ENCODE assay signal across 10 cellular contexts in genomic region chr11:12066056-12066798, GRCh38. TPM values are rescaled to one million over a fixed set of nuclear protein-coding genes. Genes with fewer than 3 reads are reported as not detected.
DNase-seq lines count a peak whose midpoint lies in the region; ATAC-seq and TF ChIP-seq lines count a peak whose summit lies in the region.
"Had no signal": no experiment of that assay in that cellular context is flagged by ENCODE, and none has a peak within 500 bp of the region (broad histone marks: within the 10 kb centered on the region; RNA-seq: fewer than 3 reads in every experiment).

No MANE protein-coding gene starts in this region.

- H3K4me3 ChIP-seq in HEK293 (ENCODE audit: low read depth, low read length) (no peak overlapping the region), heart right ventricle (no peak overlapping the region), skin epidermis (no peak overlapping the region)

- no peaks in the 10 kb centered on the region for H3K9me3 ChIP-seq in HEK293 (ENCODE audit: control insufficient read depth, insufficient read depth, low read depth, low read length)
- peaks cover 0 to 8% (median 0%) of the 10 kb centered on the region in 11 donors for H3K9me3 ChIP-seq in heart right ventricle

- H3K36me3 ChIP-seq in HEK293 (ENCODE audit: control insufficient read depth in 2 of 2, insufficient read depth in 1 of 2, low read length in 2 of 2) (no peaks in the 10 kb centered on the region), heart right ventricle (no peaks in the 10 kb centered on the region)

- WGBS in heart right ventricle, 2 donors: 70 to 85% methylated on average over 7 of the region's 7 CpGs

- intact Hi-C loops in heart right ventricle (cut with DNase I): no loop called here

- H3K27me3 ChIP-seq in heart right ventricle: no peaks in the 10 kb centered on the region

- peak; percentile 73 for DNase-seq in T1000 (lab: John Stamatoyannopoulos, UW)
- DNase-seq in heart right ventricle: no peak
- no peak for DNase-seq in NCI-H2227 treated with DMSO at 0.1 percent for 48 hours (lab: John Stamatoyannopoulos, UW)
- DNase-seq in activated CD8-positive, alpha-beta memory T cell treated with anti-CD3 and anti-CD28 coated beads, Interleukin-2, amount 50 U/mL, for 4 hours: no peak
- no peak for DNase-seq in amygdala (lab: John Stamatoyannopoulos, UW)
- DNase-seq: stimulated activated CD8-positive, alpha-beta memory T cell treated with anti-CD3 and anti-CD28 coated beads, Interleukin-4, amount 100 ng/mL, for 48 hours had no signal

- POLR2A ChIA-PET in HEK293 (lab: Yijun Ruan, JAX): interaction anchor here (0.6 to 2.4 kb wide), 4 partner anchors 20 to 1257 kb away, joined by 3 to 5 read pairs (median 4); partner anchors contain the start of gene EIF4G2

- TF ChIP-seq CTCF in HEK293 (tag by site-specific recombination; IDR thresholded peaks at IDR 0.05) (no peak), heart right ventricle (IDR thresholded peaks at IDR 0.05) (no peak)

- H3K4me1 ChIP-seq in HEK293 (ENCODE audit: control insufficient read depth, insufficient read depth, low read length) (no peaks in the 10 kb centered on the region), heart right ventricle (peaks cover 0 to 16% (median 10%) of the 10 kb centered on the region in 9 donors)

- CTCF ChIA-PET in HEK293 (lab: Yijun Ruan, JAX): interaction anchor here (0.6 to 3.1 kb wide), 5 partner anchors 20 to 332 kb away, joined by 4 to 17 read pairs (median 5); no protein-coding TSS in a partner anchor

- H3K27ac ChIP-seq in HEK293 (ENCODE audit: extremely low read depth, low read depth, low read length) (peak overlapping the region; percentile 28; the same call in 1 of the 2 replicates), heart right ventricle (peak overlapping the region in 1 of 10 donors; percentile 35), skin epidermis (peak overlapping the region in 18 of 21 experiments; percentile 8 to 83 (median 66))

- ATAC-seq in heart right ventricle (peak in 5 of 8 donors; percentile 4 to 88 (median 49)), HG03025 (IDR thresholded peaks at IDR 0.05; ENCODE audit: low FRiP score, unreplicated experiment) (no peak)

TF ChIP-seq in HEK293, 187 proteins besides CTCF, POLR2A, EP300 and RAD21 (continues in another document):
- no peak for TF ChIP-seq ZNF148 (tag by site-specific recombination; IDR thresholded peaks at IDR 0.05; ENCODE audit: borderline replicate concordance)
- TF ChIP-seq YY2 (tag by site-specific recombination; IDR thresholded peaks at IDR 0.05): no peak
- TF ChIP-seq OVOL3 (tag by site-specific recombination; IDR thresholded peaks at IDR 0.05): no peak
- 0 out of 2 replicates have a peak, but pooled peaks have one; percentile 20 for TF ChIP-seq ZNF341 (tag by site-specific recombination; IDR thresholded peaks at IDR 0.05; ENCODE audit: low read depth)
- TF ChIP-seq ZNF629 (tag by site-specific recombination; IDR thresholded peaks at IDR 0.05): peak; percentile 26
- 0 out of 2 replicates have a peak, but pooled peaks have one; percentile 63 for TF ChIP-seq ZFP37 (tag by site-specific recombination; IDR thresholded peaks at IDR 0.05)
- peak; percentile 33; the same call in 1 of the 2 replicates for TF ChIP-seq ZNF394 (tag by site-specific recombination; IDR thresholded peaks at IDR 0.05; ENCODE audit: borderline replicate concordance)
- TF ChIP-seq ZBTB17 (tag by site-specific recombination; IDR thresholded peaks at IDR 0.05): no peak
- no peak for TF ChIP-seq ZBTB10 (tag by site-specific recombination; IDR thresholded peaks at IDR 0.05)
- TF ChIP-seq ZNF510 (tag by site-specific recombination; IDR thresholded peaks at IDR 0.05; ENCODE audit: insufficient replicate concordance): no peak
- TF ChIP-seq ZNF692 (tag by site-specific recombination; IDR thresholded peaks at IDR 0.05): 0 out of 2 replicates have a peak, but pooled peaks have one; percentile 13
- TF ChIP-seq ZNF10 (tag by site-specific recombination; IDR thresholded peaks at IDR 0.05): no peak
- 0 out of 2 replicates have a peak, but pooled peaks have one; percentile 46 for TF ChIP-seq ZBTB48 (tag by site-specific recombination; IDR thresholded peaks at IDR 0.05)
- TF ChIP-seq PRDM1 (tag by site-specific recombination; IDR thresholded peaks at IDR 0.05): peak; percentile 35; the same call in 1 of the 2 replicates
- peak; percentile 72 for TF ChIP-seq PRDM10 (tag by site-specific recombination; IDR thresholded peaks at IDR 0.05)
- TF ChIP-seq ZNF670 (tag by site-specific recombination; IDR thresholded peaks at IDR 0.05; ENCODE audit: low read depth): no peak

RNA-seq across cellular contexts. Expression of gene MICAL2, which starts 44.2 kb away (rescaled TPM):
- total RNA-seq in heart right ventricle: 10 to 100 TPM; 38.1 to 95.7 (median 72.7) TPM
- polyA plus RNA-seq in heart right ventricle: 10 to 100 TPM; 32.5 to 57.9 TPM

RNA-seq across cellular contexts. Expression of gene DKK3, which starts 57.8 kb away (rescaled TPM):
- 1,000 to 10,000 TPM in 1 of 10 donors, 100 to 1,000 TPM in 9; 314 to 1,034 (median 652) TPM for total RNA-seq in heart right ventricle
- polyA plus RNA-seq in heart right ventricle: 100 to 1,000 TPM; 113 to 254 TPM
- total RNA-seq: T-helper 1 cell treated with Interleukin-12 subunit alpha and Interleukin-12 subunit beta and Interleukin-4 antibody, amounts not matched to agents 30 ng/mL and 1 ng/mL, for 36 hours had no signal
